In genomic region chr2:166133653-166134052, GRCh38 we compare ENCODE assay signal across 2 cellular contexts.
TF ChIP-seq lines count a peak whose summit lies in the region.

No MANE protein-coding gene starts in this region.

TF ChIP-seq in HepG2, 621 proteins besides CTCF, POLR2A, EP300 and RAD21:
- TF ChIP-seq ARNT2 (CRISPR knock-in tag; IDR thresholded peaks at IDR 0.05; ENCODE audit: low read depth) (no peak), BRD4 (CRISPR knock-in tag; IDR thresholded peaks at IDR 0.05) (peak; percentile 47; the same call in 1 of the 2 replicates), MAZ (IDR thresholded peaks at IDR 0.05; ENCODE audit: borderline replicate concordance, low read depth, low read length) (no peak), MAZ (CRISPR knock-in tag; IDR thresholded peaks at IDR 0.05; ENCODE audit: low read depth) (0 out of 2 replicates have a peak, but pooled peaks have one; percentile 25), ZBTB38 (CRISPR knock-in tag; IDR thresholded peaks at IDR 0.05) (peak; percentile 97), ZSCAN20 (CRISPR knock-in tag; IDR thresholded peaks at IDR 0.05; ENCODE audit: borderline replicate concordance) (no peak), CREB3 (CRISPR knock-in tag; IDR thresholded peaks at IDR 0.05) (no peak; the same call in 1 of the 2 replicates), DMAP1 (CRISPR knock-in tag; IDR thresholded peaks at IDR 0.05) (no peak), PRPF4 (IDR thresholded peaks at IDR 0.05; ENCODE audit: low read depth, low read length, poor library complexity, severe bottlenecking) (peak; percentile 95), ZNF414 (CRISPR knock-in tag; IDR thresholded peaks at IDR 0.05) (0 out of 2 replicates have a peak, but pooled peaks have one; percentile 0), GABPA (IDR thresholded peaks at IDR 0.05; ENCODE audit: low read depth, low read length) (no peak), GABPA (CRISPR knock-in tag; IDR thresholded peaks at IDR 0.05; ENCODE audit: low read depth) (0 out of 2 replicates have a peak, but pooled peaks have one; percentile 16), ZNF691 (CRISPR knock-in tag; IDR thresholded peaks at IDR 0.05; ENCODE audit: borderline replicate concordance, low read depth) (no peak), NCOR1 (IDR thresholded peaks at IDR 0.05; ENCODE audit: borderline replicate concordance, low read length) (no peak)

TF ChIP-seq in K562, 482 proteins besides CTCF, POLR2A, EP300 and RAD21:
- no peak for TF ChIP-seq TSC22D4 (tag; IDR thresholded peaks at IDR 0.05)
- no peak for TF ChIP-seq KAT7 (CRISPR knock-in tag; IDR thresholded peaks at IDR 0.05; ENCODE audit: borderline replicate concordance)
- no peak for TF ChIP-seq CREB1 (IDR thresholded peaks at IDR 0.05)
- no peak for TF ChIP-seq CREB1 (CRISPR knock-in tag; IDR thresholded peaks at IDR 0.05)
- no peak for TF ChIP-seq CEBPB (tag; IDR thresholded peaks at IDR 0.05)
- no peak for TF ChIP-seq MITF (IDR thresholded peaks at IDR 0.05)
- no peak for TF ChIP-seq DEAF1 (CRISPR knock-in tag; IDR thresholded peaks at IDR 0.05)
- TF ChIP-seq CEBPZ (IDR thresholded peaks at IDR 0.05; ENCODE audit: borderline replicate concordance, low read depth, low read length): no peak
- TF ChIP-seq ELK3 (CRISPR knock-in tag; IDR thresholded peaks at IDR 0.05): no peak
- no peak for TF ChIP-seq USF1 (CRISPR knock-in tag; IDR thresholded peaks at IDR 0.05)
- TF ChIP-seq LCOR (CRISPR knock-in tag; IDR thresholded peaks at IDR 0.05): no peak
- TF ChIP-seq CHAMP1 (IDR thresholded peaks at IDR 0.05): no peak
- no peak for TF ChIP-seq ELF1 (tag; IDR thresholded peaks at IDR 0.05)
